Comparison of ENCODE assay signal across 12 cellular contexts in genomic region chr11:61037694-61038093, GRCh38.
DNase-seq lines count a peak whose midpoint lies in the region; ATAC-seq and TF ChIP-seq lines count a peak whose summit lies in the region.
"Had no signal": no experiment of that assay in that cellular context is flagged by ENCODE, and none has a peak within 500 bp of the region (broad histone marks: within the 10 kb centered on the region; RNA-seq: fewer than 3 reads in every experiment).

No MANE protein-coding gene starts in this region.

- H3K4me1 ChIP-seq in Peyer's patch = peaks cover 0 to 9% (median 4%) of the 10 kb centered on the region in 4 donors
- H3K4me1 ChIP-seq: A549 had no signal

- H3K27ac Mint-ChIP-seq in brain = peak overlapping the region; percentile 75 to 95 (median 81)

- no peaks in the 10 kb centered on the region for H3K27me3 Mint-ChIP-seq in brain

- no peak for TF ChIP-seq POLR2A in Peyer's patch (IDR thresholded peaks at IDR 0.05)

- no peaks in the 10 kb centered on the region for H3K9me3 ChIP-seq in Peyer's patch
- H3K9me3 ChIP-seq: A549 had no signal

- no peak overlapping the region for H3K4me3 Mint-ChIP-seq in brain

- TF ChIP-seq CTCF in brain (conservative IDR thresholded peaks at IDR 0.05) (no peak), Peyer's patch (IDR thresholded peaks at IDR 0.05) (no peak)

- H3K27ac ChIP-seq in Peyer's patch = no peak overlapping the region
- H3K27ac ChIP-seq: A549 had no signal

- no peaks in the 10 kb centered on the region for H3K36me3 Mint-ChIP-seq in brain

- no peaks in the 10 kb centered on the region for H3K36me3 ChIP-seq in Peyer's patch

- H3K27me3 ChIP-seq in Peyer's patch = no peaks in the 10 kb centered on the region

- DNase-seq in activated CD4-positive, CD25-positive, alpha-beta regulatory T cell treated with anti-CD3 and anti-CD28 coated beads, Interleukin-2, amount 50 U/mL, for 72 hours = no peak
- peak; percentile 49 for DNase-seq in RPMI8226
- DNase-seq in posterior cingulate gyrus = peak in 9 of 10 donors; percentile 30 to 94 (median 67)
- DNase-seq in foreskin melanocyte = no peak
- DNase-seq in DMS114 treated with DMSO at 0.1 percent for 48 hours (lab: John Stamatoyannopoulos, UW; ENCODE audit: unreplicated experiment) = no peak
- no peak for DNase-seq in Peyer's patch
- DNase-seq: activated CD4-positive, alpha-beta T cell treated with anti-CD3 and anti-CD28 coated beads, Interleukin-2, amount 50 U/mL, for 1 hour; stimulated activated CD4-positive, alpha-beta T cell treated with anti-CD3 and anti-CD28 coated beads, Interleukin-1b, Interleukin-23, amount 100 ng/mL, for 48 hours; stimulated activated naive CD4-positive, alpha-beta T cell treated with Interleukin-2 at 50 U/mL for 16 hours had no signal

- H3K9me3 Mint-ChIP-seq in brain = no peaks in the 10 kb centered on the region

- peaks cover 69% of the 10 kb centered on the region for H3K4me1 Mint-ChIP-seq in brain

- intact Hi-C loops in posterior cingulate gyrus (cut with DNase I) = loop anchor here (5.0 kb wide), 1 partner anchor 115 kb away; the partner anchor contains the start of gene TMEM132A

- peak; percentile 56 to 71 for ATAC-seq in activated CD4-positive, CD25-positive, alpha-beta regulatory T cell treated with anti-CD3 and anti-CD28 coated beads, Interleukin-2, amount 50 U/mL, for 24 hours
- ATAC-seq: A549 had no signal

- no peak overlapping the region for H3K4me3 ChIP-seq in Peyer's patch
- H3K4me3 ChIP-seq: A549 had no signal

Comparison
In these comparisons a context has a peak if more than half of its experiments do, and no peak if none do; other contexts are left out.
1. DNase-seq: peak in RPMI8226 (single experiment) and posterior cingulate gyrus (9 of 10); none in activated CD4-positive, CD25-positive, alpha-beta regulatory T cell treated with anti-CD3 and anti-CD28 coated beads, Interleukin-2, amount 50 U/mL, for 72 hours (single experiment), foreskin melanocyte (single experiment), DMS114 treated with DMSO at 0.1 percent for 48 hours (single experiment) and Peyer's patch (0 of 3).